ENCODE assay signal across 1 cellular context in the genomic region with DNA sequence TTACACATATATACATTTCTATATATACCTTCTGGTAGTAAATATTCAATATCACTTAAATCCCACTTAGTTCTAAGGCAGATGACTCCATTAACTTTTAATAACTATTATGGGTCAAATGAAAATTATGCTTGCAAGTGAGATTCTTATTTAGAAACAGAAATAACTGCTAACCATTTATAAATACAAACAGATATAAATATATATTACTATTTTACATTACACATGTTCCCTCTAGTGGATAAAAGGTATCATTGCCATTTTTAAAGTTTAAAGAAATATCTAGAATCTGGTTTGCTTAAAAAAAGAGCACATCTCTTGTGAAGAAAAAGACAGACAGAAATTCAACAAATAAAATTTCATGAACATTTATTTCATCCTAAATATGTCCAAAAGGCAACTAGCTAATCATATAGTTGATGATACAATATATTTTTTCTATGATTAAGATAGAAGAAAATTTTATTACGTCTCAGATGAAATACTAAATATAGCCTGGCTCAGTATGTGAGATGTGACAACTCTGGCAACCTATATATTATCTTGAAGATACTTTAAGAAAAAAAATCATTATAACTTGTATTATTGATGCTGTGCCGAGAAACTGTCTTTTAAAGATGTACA.
TF ChIP-seq lines count a peak whose summit lies in the region.

No MANE protein-coding gene starts in this region.

TF ChIP-seq in SK-N-SH, 30 proteins besides CTCF, POLR2A, EP300 and RAD21 (continued from another document):
- TF ChIP-seq, protein P1, sequence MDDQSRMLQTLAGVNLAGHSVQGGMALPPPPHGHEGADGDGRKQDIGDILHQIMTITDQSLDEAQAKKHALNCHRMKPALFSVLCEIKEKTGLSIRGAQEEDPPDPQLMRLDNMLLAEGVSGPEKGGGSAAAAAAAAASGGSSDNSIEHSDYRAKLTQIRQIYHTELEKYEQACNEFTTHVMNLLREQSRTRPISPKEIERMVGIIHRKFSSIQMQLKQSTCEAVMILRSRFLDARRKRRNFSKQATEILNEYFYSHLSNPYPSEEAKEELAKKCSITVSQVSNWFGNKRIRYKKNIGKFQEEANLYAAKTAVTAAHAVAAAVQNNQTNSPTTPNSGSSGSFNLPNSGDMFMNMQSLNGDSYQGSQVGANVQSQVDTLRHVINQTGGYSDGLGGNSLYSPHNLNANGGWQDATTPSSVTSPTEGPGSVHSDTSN (IDR thresholded peaks at IDR 0.05): no peak
- TF ChIP-seq CHD2 (IDR thresholded peaks at IDR 0.05; ENCODE audit: low read length, partially characterized antibody) (no peak), EZH2phosphoT487 (IDR thresholded peaks at IDR 0.05; ENCODE audit: borderline replicate concordance, low read depth) (no peak), FOXM1 (IDR thresholded peaks at IDR 0.05; ENCODE audit: low read depth) (no peak), NRF1 (IDR thresholded peaks at IDR 0.05; ENCODE audit: low read depth, low read length) (no peak), SMC3 (IDR thresholded peaks at IDR 0.05; ENCODE audit: low read depth, low read length) (no peak), POLR2AphosphoS5 (IDR thresholded peaks at IDR 0.05; ENCODE audit: low read depth, low read length) (no peak), SIN3A (IDR thresholded peaks at IDR 0.05; ENCODE audit: borderline replicate concordance, low read depth, low read length) (no peak)
- TF ChIP-seq, protein P2, sequence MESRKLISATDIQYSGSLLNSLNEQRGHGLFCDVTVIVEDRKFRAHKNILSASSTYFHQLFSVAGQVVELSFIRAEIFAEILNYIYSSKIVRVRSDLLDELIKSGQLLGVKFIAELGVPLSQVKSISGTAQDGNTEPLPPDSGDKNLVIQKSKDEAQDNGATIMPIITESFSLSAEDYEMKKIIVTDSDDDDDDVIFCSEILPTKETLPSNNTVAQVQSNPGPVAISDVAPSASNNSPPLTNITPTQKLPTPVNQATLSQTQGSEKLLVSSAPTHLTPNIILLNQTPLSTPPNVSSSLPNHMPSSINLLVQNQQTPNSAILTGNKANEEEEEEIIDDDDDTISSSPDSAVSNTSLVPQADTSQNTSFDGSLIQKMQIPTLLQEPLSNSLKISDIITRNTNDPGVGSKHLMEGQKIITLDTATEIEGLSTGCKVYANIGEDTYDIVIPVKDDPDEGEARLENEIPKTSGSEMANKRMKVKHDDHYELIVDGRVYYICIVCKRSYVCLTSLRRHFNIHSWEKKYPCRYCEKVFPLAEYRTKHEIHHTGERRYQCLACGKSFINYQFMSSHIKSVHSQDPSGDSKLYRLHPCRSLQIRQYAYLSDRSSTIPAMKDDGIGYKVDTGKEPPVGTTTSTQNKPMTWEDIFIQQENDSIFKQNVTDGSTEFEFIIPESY (IDR thresholded peaks at IDR 0.05; ENCODE audit: borderline replicate concordance, low read depth): no peak
- TF ChIP-seq, protein P3, sequence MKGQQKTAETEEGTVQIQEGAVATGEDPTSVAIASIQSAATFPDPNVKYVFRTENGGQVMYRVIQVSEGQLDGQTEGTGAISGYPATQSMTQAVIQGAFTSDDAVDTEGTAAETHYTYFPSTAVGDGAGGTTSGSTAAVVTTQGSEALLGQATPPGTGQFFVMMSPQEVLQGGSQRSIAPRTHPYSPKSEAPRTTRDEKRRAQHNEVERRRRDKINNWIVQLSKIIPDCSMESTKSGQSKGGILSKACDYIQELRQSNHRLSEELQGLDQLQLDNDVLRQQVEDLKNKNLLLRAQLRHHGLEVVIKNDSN (IDR thresholded peaks at IDR 0.05; ENCODE audit: borderline replicate concordance, low read depth): no peak
TF ChIP-seq in SK-N-SH: peak in this region for 0.
